ENCODE assay signal across 13 cellular contexts in genomic region chr11:76694664-76695063, GRCh38. TPM values are rescaled to one million over a fixed set of nuclear protein-coding genes. Genes with fewer than 3 reads are reported as not detected.
DNase-seq lines count a peak whose midpoint lies in the region; ATAC-seq and TF ChIP-seq lines count a peak whose summit lies in the region.
"Had no signal": no experiment of that assay in that cellular context is flagged by ENCODE, and none has a peak within 500 bp of the region (broad histone marks: within the 10 kb centered on the region; RNA-seq: fewer than 3 reads in every experiment).

No MANE protein-coding gene starts in this region.

- CTCF ChIA-PET in AG04449 (lab: Yijun Ruan, JAX): interaction anchor here (1.1 to 2.8 kb wide), 2 partner anchors 13 to 224 kb away, joined by 3 to 17 read pairs; no protein-coding TSS in a partner anchor

- in situ Hi-C loops in astrocyte of the cerebellum (cut with HindIII; ENCODE audit: low sequenced_read_pairs): no loop called here

- POLR2A ChIA-PET in AG04449 (lab: Yijun Ruan, JAX): no interaction called here

- DNase-seq in AG04449 (ENCODE audit: low read depth, low spot score): peak; percentile 38
- peak; percentile 85 for DNase-seq in HCEC 1CT
- peak; percentile 48 for DNase-seq in astrocyte of the cerebellum (ENCODE audit: low read depth)
- DNase-seq in fibroblast of villous mesenchyme (ENCODE audit: low read depth): peak; percentile 56
- no peak for DNase-seq in nucleus accumbens (lab: John Stamatoyannopoulos, UW)
- no peak for DNase-seq in NK-92 treated with Interleukin-12 subunit alpha and Interleukin-12 subunit beta, amount 100 ng/mL, for 24 hours (lab: John Stamatoyannopoulos, UW)
- DNase-seq: colonic mucosa, DMS79, NCI-H1417 treated with DMSO at 0.1 percent for 48 hours had no signal

- TF ChIP-seq CTCF in AG04449 (IDR thresholded peaks at IDR 0.05; ENCODE audit: insufficient read depth, low read length, missing control alignments): no peak
- no peak for TF ChIP-seq CTCF in astrocyte of the cerebellum (IDR thresholded peaks at IDR 0.05; ENCODE audit: low read depth, low read length, missing control alignments)
- TF ChIP-seq CTCF in fibroblast of villous mesenchyme (IDR thresholded peaks at IDR 0.05; ENCODE audit: insufficient read depth, low read depth, low read length): no peak

- H3K4me3 ChIP-seq in AG04449 (ENCODE audit: low read depth, low read length): no peak overlapping the region
- no peak overlapping the region for H3K4me3 ChIP-seq in astrocyte of the cerebellum (ENCODE audit: low read depth, low read length)
- H3K4me3 ChIP-seq in fibroblast of villous mesenchyme (ENCODE audit: low read depth, low read length): no peak overlapping the region
- H3K4me3 ChIP-seq: colonic mucosa had no signal

- no peak for ATAC-seq in HG02981 (IDR thresholded peaks at IDR 0.05; ENCODE audit: unreplicated experiment)
- ATAC-seq in GM18861 (IDR thresholded peaks at IDR 0.05; ENCODE audit: unreplicated experiment): no peak
- ATAC-seq: foreskin keratinocyte, Panc1 had no signal

RNA-seq across cellular contexts. Expression of gene LRRC32, which starts 24.1 kb away (rescaled TPM):
- total RNA-seq in fibroblast of villous mesenchyme: 12.1 and 25.8 TPM in 2 replicates
- total RNA-seq: foreskin keratinocyte had no signal

Comparison
In these comparisons a context has a peak if more than half of its experiments do, and no peak if none do; other contexts are left out.
1. DNase-seq: peak in AG04449 (single experiment), HCEC 1CT (single experiment), astrocyte of the cerebellum (single experiment) and fibroblast of villous mesenchyme (single experiment); none in nucleus accumbens (0 of 56) and NK-92 treated with Interleukin-12 subunit alpha and Interleukin-12 subunit beta, amount 100 ng/mL, for 24 hours (single experiment).